ENCODE assay signal across 11 cellular contexts in the genomic region with DNA sequence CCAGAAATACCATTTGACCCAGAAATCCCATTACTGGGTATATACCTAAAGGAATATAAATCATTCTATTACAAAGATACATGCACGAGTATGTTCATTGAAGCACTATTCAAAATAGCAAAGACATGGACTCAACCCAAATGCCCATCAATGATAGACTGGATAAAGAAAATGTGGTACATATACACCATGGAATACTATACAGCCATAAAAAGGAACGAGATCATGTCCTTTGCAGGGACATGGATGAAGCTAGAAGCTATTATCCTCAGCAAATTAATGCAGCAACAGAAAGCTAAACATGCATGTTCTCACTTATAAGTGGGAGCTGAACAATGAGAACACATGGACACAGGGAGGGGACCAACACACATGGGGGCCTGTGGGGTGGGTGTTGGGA. TPM values are rescaled to one million over a fixed set of nuclear protein-coding genes. Genes with fewer than 3 reads are reported as not detected.
DNase-seq lines count a peak whose midpoint lies in the region; TF ChIP-seq lines count a peak whose summit lies in the region.
"Not testable (repeated sequence)": the region's sequence is repeated elsewhere in the genome, so short reads cannot be mapped to it uniquely, and the experiment has no call there.
"Had no signal": no experiment of that assay in that cellular context is flagged by ENCODE, and none has a peak within 500 bp of the region (broad histone marks: within the 10 kb centered on the region; RNA-seq: fewer than 3 reads in every experiment).

No MANE protein-coding gene starts in this region.

- not testable (repeated sequence) for TF ChIP-seq CTCF in Caco-2 (IDR thresholded peaks at IDR 0.05; ENCODE audit: insufficient read depth in 1 of 2, low read depth in 1 of 2, low read length in 1 of 2, severe bottlenecking in 1 of 2, unreplicated experiment in 1 of 2); neural progenitor cell (IDR thresholded peaks at IDR 0.05); testis (IDR thresholded peaks at IDR 0.05)

- H3K27ac Mint-ChIP-seq in Caco-2 (ENCODE audit: unreplicated experiment), result peak overlapping the region; percentile 94
- H3K27ac Mint-ChIP-seq in T-helper 1 cell treated with Interleukin-12 subunit alpha and Interleukin-12 subunit beta and Interleukin-4 antibody, amounts not matched to agents 30 μg/mL and 1 μg/mL, for 36 hours, result peak overlapping the region; percentile 100
- peak overlapping the region; percentile 97 for H3K27ac Mint-ChIP-seq in activated naive CD4-positive, alpha-beta T cell treated with anti-CD3 and anti-CD28 coated beads, Interleukin-2, amount 50 U/mL, for 24 hours
- not testable (repeated sequence) for H3K27ac Mint-ChIP-seq in neural progenitor cell

- H3K9ac ChIP-seq in Karpas-422 (ENCODE audit: low read length), result peak overlapping the region; percentile 94
- peak overlapping the region in 1 of 2 donors; percentile 79 for H3K9ac ChIP-seq in duodenal mucosa (ENCODE audit: low read depth in 1 of 2, low read length in 2 of 2)
- not testable (repeated sequence) for H3K9ac ChIP-seq in iPS-18a (ENCODE audit: low read length); neural progenitor cell

- not testable (repeated sequence) for H3K9me3 ChIP-seq in Caco-2; Karpas-422 (ENCODE audit: low read length); duodenal mucosa (ENCODE audit: control insufficient read depth in 1 of 2, low read length in 2 of 2); iPS-18a (ENCODE audit: control insufficient read depth, low read depth, low read length); neural progenitor cell (ENCODE audit: low read depth); testis

- not testable (repeated sequence) for H2AFZ ChIP-seq in Karpas-422 (ENCODE audit: low read length); neural progenitor cell (replicated peaks)

- POLR2A ChIA-PET in Caco-2 (lab: Charles Lee), result not testable (repeated sequence)

- not testable (repeated sequence) for TF ChIP-seq POLR2A in testis (IDR thresholded peaks at IDR 0.05)

- CTCF ChIA-PET in Caco-2 (lab: Charles Lee), result not testable (repeated sequence)

- H3K27ac ChIP-seq in Karpas-422 (ENCODE audit: low read length), result peak overlapping the region; percentile 98
- H3K27ac ChIP-seq in duodenal mucosa (ENCODE audit: low read depth, low read length); iPS-18a (ENCODE audit: low read length); neural progenitor cell: not testable (repeated sequence)
- H3K27ac ChIP-seq in testis, result peak overlapping the region; percentile 66 to 97

- intact Hi-C loops in Caco-2 (cut with micrococcal nuclease; ENCODE audit: unreplicated experiment); testis (cut with DNase I; ENCODE audit: low total_unique reads): not testable (repeated sequence)

- 51 to 58% methylated on average over 2 of the region's 2 CpGs for WGBS in testis, 2 donors

- not testable (repeated sequence) for H3K9me3 Mint-ChIP-seq in Caco-2 (ENCODE audit: unreplicated experiment); T-helper 1 cell treated with Interleukin-12 subunit alpha and Interleukin-12 subunit beta and Interleukin-4 antibody, amounts not matched to agents 30 μg/mL and 1 μg/mL, for 36 hours; activated naive CD4-positive, alpha-beta T cell treated with anti-CD3 and anti-CD28 coated beads, Interleukin-2, amount 50 U/mL, for 24 hours; neural progenitor cell

- H3K36me3 ChIP-seq in Caco-2 (ENCODE audit: control insufficient read depth, insufficient read depth, low read length); Karpas-422 (ENCODE audit: insufficient read depth, low read length); duodenal mucosa (ENCODE audit: control insufficient read depth in 1 of 2, insufficient read depth in 2 of 2, low read length in 2 of 2); iPS-18a (ENCODE audit: control insufficient read depth, low read depth, low read length); neural progenitor cell; testis (ENCODE audit: low read depth, missing control alignments): not testable (repeated sequence)

- H3K4me2 ChIP-seq in Karpas-422 (ENCODE audit: low read depth, low read length, poor library complexity, severe bottlenecking) (peak overlapping the region; percentile 86), neural progenitor cell (peak overlapping the region; percentile 84)

- H3K4me3 Mint-ChIP-seq in Caco-2 (ENCODE audit: unreplicated experiment) (peak overlapping the region; percentile 95), neural progenitor cell (peak overlapping the region; percentile 93)
- peak overlapping the region; percentile 97 for H3K4me3 Mint-ChIP-seq in T-helper 1 cell treated with Interleukin-12 subunit alpha and Interleukin-12 subunit beta and Interleukin-4 antibody, amounts not matched to agents 30 μg/mL and 1 μg/mL, for 36 hours
- peak overlapping the region; percentile 93 for H3K4me3 Mint-ChIP-seq in activated naive CD4-positive, alpha-beta T cell treated with anti-CD3 and anti-CD28 coated beads, Interleukin-2, amount 50 U/mL, for 24 hours

- H3K4me1 ChIP-seq in Caco-2 (peaks cover 11% of the 10 kb centered on the region), Karpas-422 (ENCODE audit: low read length) (peaks cover 37% of the 10 kb centered on the region), duodenal mucosa (ENCODE audit: control insufficient read depth in 1 of 2, insufficient read depth in 2 of 2, low read length in 2 of 2) (peaks cover 15 to 16% of the 10 kb centered on the region in 2 donors), testis (peaks cover 13% of the 10 kb centered on the region)
- not testable (repeated sequence) for H3K4me1 ChIP-seq in iPS-18a (ENCODE audit: control insufficient read depth, low read depth, low read length); neural progenitor cell

- H3K36me3 Mint-ChIP-seq in Caco-2 (ENCODE audit: insufficient read depth, unreplicated experiment), result peaks cover 18% of the 10 kb centered on the region
- not testable (repeated sequence) for H3K36me3 Mint-ChIP-seq in T-helper 1 cell treated with Interleukin-12 subunit alpha and Interleukin-12 subunit beta and Interleukin-4 antibody, amounts not matched to agents 30 μg/mL and 1 μg/mL, for 36 hours (ENCODE audit: low read depth); activated naive CD4-positive, alpha-beta T cell treated with anti-CD3 and anti-CD28 coated beads, Interleukin-2, amount 50 U/mL, for 24 hours; neural progenitor cell

- not testable (repeated sequence) for H3K9me2 ChIP-seq in Karpas-422 (replicated peaks; ENCODE audit: insufficient read depth, low read length)

- H3K79me2 ChIP-seq in Karpas-422 (ENCODE audit: low read length); neural progenitor cell (ENCODE audit: low read depth): not testable (repeated sequence)

- H3F3A ChIP-seq in neural progenitor cell (ENCODE audit: low read depth), result peaks cover 46% of the 10 kb centered on the region

- not testable (repeated sequence) for H3K27me3 Mint-ChIP-seq in Caco-2 (ENCODE audit: insufficient read depth, unreplicated experiment); T-helper 1 cell treated with Interleukin-12 subunit alpha and Interleukin-12 subunit beta and Interleukin-4 antibody, amounts not matched to agents 30 μg/mL and 1 μg/mL, for 36 hours (ENCODE audit: low read depth); activated naive CD4-positive, alpha-beta T cell treated with anti-CD3 and anti-CD28 coated beads, Interleukin-2, amount 50 U/mL, for 24 hours; neural progenitor cell (ENCODE audit: insufficient read depth, low read depth)

- not testable (repeated sequence) for H4K20me1 ChIP-seq in Karpas-422 (ENCODE audit: insufficient read depth, low read depth, low read length); neural progenitor cell (ENCODE audit: low read depth)

- not testable (repeated sequence) for BruUV-seq in Caco-2 (replicated peaks; lab: Mats Ljungman, UMichigan)

- not testable (repeated sequence) for DNase-seq in Caco-2; Karpas-422; neural progenitor cell (ENCODE audit: low spot score); testis

- H3K4me1 Mint-ChIP-seq in Caco-2 (ENCODE audit: low read depth, unreplicated experiment), result peaks cover 10% of the 10 kb centered on the region
- peaks cover 19% of the 10 kb centered on the region for H3K4me1 Mint-ChIP-seq in T-helper 1 cell treated with Interleukin-12 subunit alpha and Interleukin-12 subunit beta and Interleukin-4 antibody, amounts not matched to agents 30 μg/mL and 1 μg/mL, for 36 hours (ENCODE audit: low read depth)
- H3K4me1 Mint-ChIP-seq in activated naive CD4-positive, alpha-beta T cell treated with anti-CD3 and anti-CD28 coated beads, Interleukin-2, amount 50 U/mL, for 24 hours, result peaks cover 27% of the 10 kb centered on the region
- peaks cover 23% of the 10 kb centered on the region for H3K4me1 Mint-ChIP-seq in neural progenitor cell

- not testable (repeated sequence) for H3K27me3 ChIP-seq in Caco-2 (replicated peaks; ENCODE audit: control insufficient read depth, insufficient read depth, low read length); Karpas-422 (ENCODE audit: low read length); duodenal mucosa (ENCODE audit: control insufficient read depth in 1 of 2, insufficient read depth in 2 of 2, low read length in 2 of 2); iPS-18a (ENCODE audit: control insufficient read depth, insufficient read depth, low read length); neural progenitor cell; testis

- H3K4me3 ChIP-seq in Caco-2 (ENCODE audit: low read depth, low read length), result peak overlapping the region; percentile 84
- peak overlapping the region; percentile 71 for H3K4me3 ChIP-seq in Karpas-422 (ENCODE audit: low read length)
- peak overlapping the region; percentile 76 to 87 for H3K4me3 ChIP-seq in duodenal mucosa (ENCODE audit: low read depth in 1 of 2, low read length in 2 of 2)
- H3K4me3 ChIP-seq in iPS-18a (ENCODE audit: low read length), result peak overlapping the region; percentile 75
- peak overlapping the region; percentile 69 for H3K4me3 ChIP-seq in neural progenitor cell
- peak overlapping the region in 1 of 2 donors; percentile 70 for H3K4me3 ChIP-seq in testis

RNA-seq across cellular contexts. Expression of a gene that starts 1.2 kb away (rescaled TPM):
- total RNA-seq in Caco-2 (2022) (22.9 and 24.2 TPM in 2 replicates), neural progenitor cell (ENCODE audit: low replicate concordance) (9.1 and 22.0 TPM in 2 replicates), testis (10 to 100 TPM; 43.3 to 51.8 TPM)
- total RNA-seq in Karpas-422 (2014; rRNA removed; shearing (Covaris generic); ENCODE audit: low replicate concordance), result 15.9 and 52.4 TPM in 2 replicates
- 14.2 TPM for polyA plus RNA-seq in testis (ENCODE audit: insufficient read depth, low read depth, low replicate concordance)

RNA-seq across cellular contexts. Expression of a gene that starts 5.5 kb away (rescaled TPM):
- total RNA-seq in Caco-2 (2022) (not detected in 2 replicates), neural progenitor cell (ENCODE audit: low replicate concordance) (0.15 TPM in 1 of 2 replicates, not detected in the other), testis (1 to 10 TPM; 2.0 to 4.3 TPM)
- 194 and 392 TPM in 2 replicates for total RNA-seq in Karpas-422 (2014; rRNA removed; shearing (Covaris generic); ENCODE audit: low replicate concordance)
- polyA plus RNA-seq in testis (ENCODE audit: insufficient read depth, low read depth, low replicate concordance), result 7.7 TPM
- total RNA-seq: Daoy, endothelial cell of umbilical vein, left lobe of liver had no signal

RNA-seq across cellular contexts. Expression of a gene that starts 24.5 kb away (rescaled TPM):
- 50.6 and 58.2 TPM in 2 replicates for total RNA-seq in Caco-2 (2022)
- 58.2 and 64.0 TPM in 2 replicates for total RNA-seq in Karpas-422 (2014; rRNA removed; shearing (Covaris generic); ENCODE audit: low replicate concordance)
- 33.2 and 58.4 TPM in 2 replicates for total RNA-seq in neural progenitor cell (ENCODE audit: low replicate concordance)
- 100 to 1,000 TPM in 1 of 2 donors, 10 to 100 TPM in 1; 81.1 to 111 TPM for total RNA-seq in testis
- polyA plus RNA-seq in testis (ENCODE audit: insufficient read depth, low read depth, low replicate concordance), result 69.0 TPM

RNA-seq across cellular contexts. Expression of a gene that starts 48.0 kb away (rescaled TPM):
- total RNA-seq in Caco-2 (2022) (2.3 and 2.6 TPM in 2 replicates), neural progenitor cell (ENCODE audit: low replicate concordance) (1.6 and 8.2 TPM in 2 replicates), testis (10 to 100 TPM; 12.2 to 17.3 TPM)
- 0.75 and 4.4 TPM in 2 replicates for total RNA-seq in Karpas-422 (2014; rRNA removed; shearing (Covaris generic); ENCODE audit: low replicate concordance)
- polyA plus RNA-seq in testis (ENCODE audit: insufficient read depth, low read depth, low replicate concordance), result 9.1 TPM
- total RNA-seq: Daoy had no signal

RNA-seq across cellular contexts. Expression of a gene that starts 48.3 kb away (rescaled TPM):
- total RNA-seq in Caco-2 (2022) (55.3 and 61.3 TPM in 2 replicates), neural progenitor cell (ENCODE audit: low replicate concordance) (11.6 and 31.8 TPM in 2 replicates), testis (10 to 100 TPM; 51.7 to 56.9 TPM)
- 9.7 and 19.2 TPM in 2 replicates for total RNA-seq in Karpas-422 (2014; rRNA removed; shearing (Covaris generic); ENCODE audit: low replicate concordance)
- 32.0 TPM for polyA plus RNA-seq in testis (ENCODE audit: insufficient read depth, low read depth, low replicate concordance)

Comparison
In these comparisons a context has a peak if more than half of its experiments do, and no peak if none do; other contexts are left out.
1. RNA of a gene that starts 5.5 kb away (total RNA-seq): 194 to 392 TPM in Karpas-422; 2.0 to 4.3 TPM in testis, not detected in Caco-2 and 0.15 TPM in neural progenitor cell; every median in the first group is over 10 times any median in the second.
2. Peak in every context shown above with its lines, with median percentiles within 50 percentile points of each other: H3K4me3 Mint-ChIP-seq.